ENCODE assay signal across 8 cellular contexts in genomic region chr2:108786354-108787208, GRCh38. TPM values are rescaled to one million over a fixed set of nuclear protein-coding genes. Genes with fewer than 3 reads are reported as not detected.
A peak's percentile ranks its signal among the peaks of the same experiment; 100 is the strongest.
DNase-seq lines count a peak whose midpoint lies in the region; ATAC-seq and TF ChIP-seq lines count a peak whose summit lies in the region.

CCDC138 (plus strand) TSS chr2:108786771; CDS start chr2:108786823, 52 bp downstream.

- H3K4me3 Mint-ChIP-seq in HFFc6 (peak within 1 kb of the TSS; percentile 95), osteocyte (ENCODE audit: unreplicated experiment) (peak within 1 kb of the TSS; percentile 91)

- under 1% methylated on average over 78 of the region's 78 CpGs for WGBS in thymus

- peak within 1 kb of the TSS; percentile 91 for H3K27ac ChIP-seq in thymus (ENCODE audit: low read depth)

- DNase-seq in HFFc6 (peak; percentile 74), NAMALWA (ENCODE audit: low spot score) (peak; percentile 95), head of caudate nucleus (peak; percentile 63 to 94 (median 88)), osteocyte (ENCODE audit: extremely low spot score, unreplicated experiment) (peak; percentile 95)
- peak; percentile 94 for DNase-seq in activated naive CD4-positive, alpha-beta T cell treated with anti-CD3 and anti-CD28 coated beads, Interleukin-2, amount 50 U/mL, for 16 hours

- H3K9me3 Mint-ChIP-seq in HFFc6 (no peaks in the 10 kb centered on the region), osteocyte (ENCODE audit: unreplicated experiment) (no peaks in the 10 kb centered on the region)

- peaks cover 26% of the 10 kb centered on the region for H3K4me1 Mint-ChIP-seq in HFFc6 (ENCODE audit: low read depth)
- peaks cover 16% of the 10 kb centered on the region for H3K4me1 Mint-ChIP-seq in osteocyte (ENCODE audit: unreplicated experiment)

- TF ChIP-seq CTCF in HFFc6 (IDR thresholded peaks at IDR 0.05) (no peak), osteocyte (IDR thresholded peaks at IDR 0.05) (no peak)

- no peaks in the 10 kb centered on the region for H3K27me3 ChIP-seq in thymus (ENCODE audit: control insufficient read depth, insufficient read depth)

- H3K4me1 ChIP-seq in thymus (ENCODE audit: control insufficient read depth, insufficient read depth, low read length): peaks cover 4% of the 10 kb centered on the region

- peak; percentile 95 for ATAC-seq in SK-N-SH treated with all-trans-retinoic acid at 6 μM for 48 hours

- peaks cover 12% of the 10 kb centered on the region for H3K36me3 ChIP-seq in thymus (ENCODE audit: control insufficient read depth, insufficient read depth)

- H3K27me3 Mint-ChIP-seq in HFFc6 (ENCODE audit: insufficient read depth) (no peaks in the 10 kb centered on the region; the same call in 1 of the 2 replicates), osteocyte (ENCODE audit: unreplicated experiment) (no peaks in the 10 kb centered on the region)

- H3K27ac Mint-ChIP-seq in HFFc6 (peak within 1 kb of the TSS; percentile 94), osteocyte (ENCODE audit: unreplicated experiment) (peak within 1 kb of the TSS; percentile 92)

- intact Hi-C loops in head of caudate nucleus (cut with DNase I): no loop called here

- H3K36me3 Mint-ChIP-seq in HFFc6 (ENCODE audit: low read depth) (peaks cover 8% of the 10 kb centered on the region), osteocyte (ENCODE audit: unreplicated experiment) (peaks cover 27% of the 10 kb centered on the region)

- no peaks in the 10 kb centered on the region for H3K9me3 ChIP-seq in thymus (ENCODE audit: control insufficient read depth)

- H3K4me3 ChIP-seq in GM08714 (ENCODE audit: low read length) (peak within 1 kb of the TSS; percentile 86), thymus (ENCODE audit: low read length) (peak within 1 kb of the TSS; percentile 92)

TF ChIP-seq in SK-N-SH treated with all-trans-retinoic acid at 6 μM for 48 hours, 23 proteins besides CTCF, POLR2A, EP300 and RAD21:
- TF ChIP-seq ISL1 (CRISPR knock-in tag; IDR thresholded peaks at IDR 0.05) (no peak), ESRRG (CRISPR knock-in tag; IDR thresholded peaks at IDR 0.05) (0 out of 2 replicates have a peak, but pooled peaks have one; percentile 44), TCF4 (CRISPR knock-in tag; IDR thresholded peaks at IDR 0.05; ENCODE audit: borderline replicate concordance) (0 out of 2 replicates have a peak, but pooled peaks have one; percentile 11)

RNA-seq across cellular contexts. Expression of gene CCDC138, which starts in this region (rescaled TPM):
- total RNA-seq in HFFc6 (2021; fragmentation: NEBNext Ultra II Directional; extraction: Animal tissue kit (Norgen Biotek cat#: 25700)): 1 to 10 TPM; 2.7 to 4.9 (median 4.1) TPM
- total RNA-seq in osteocyte: 3.5 and 6.0 TPM in 2 replicates
- polyA plus RNA-seq in thymus: 4.4 TPM

Comparison
In these comparisons a context has a peak if more than half of its experiments do, and no peak if none do; other contexts are left out.
1. Peak in every context shown above with its lines: DNase-seq, ATAC-seq, H3K4me3 ChIP-seq and H3K27ac ChIP-seq.